1 cellular context compared by ENCODE assay signal in the genomic region with DNA sequence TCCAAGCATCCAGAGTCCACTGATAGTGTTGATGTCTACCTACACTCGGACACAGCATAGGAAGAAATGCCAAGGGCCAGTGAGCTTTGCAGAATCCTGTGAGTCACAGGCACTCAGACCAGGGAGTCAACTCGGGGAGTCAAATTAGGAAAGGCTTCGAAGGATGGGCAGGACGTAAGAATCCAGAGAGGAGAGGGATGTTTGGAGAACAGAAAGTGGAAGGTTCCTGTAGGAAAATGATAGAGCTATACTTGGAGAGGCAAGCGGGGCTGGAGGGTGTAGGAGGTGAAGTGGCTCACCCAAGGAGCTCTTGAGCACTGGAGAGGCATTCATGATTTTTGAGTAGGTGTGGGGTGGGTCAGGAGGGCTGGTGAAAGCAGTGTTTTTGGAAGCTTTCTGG.
TF ChIP-seq lines count a peak whose summit lies in the region.

No MANE protein-coding gene starts in this region.

TF ChIP-seq in HepG2, 621 proteins besides CTCF, POLR2A, EP300 and RAD21:
- TF ChIP-seq KLF9 (CRISPR knock-in tag; IDR thresholded peaks at IDR 0.05; ENCODE audit: low read depth): no peak
- TF ChIP-seq ZNF652 (CRISPR knock-in tag; IDR thresholded peaks at IDR 0.05; ENCODE audit: borderline replicate concordance, low read depth): no peak
- TF ChIP-seq ZNF570 (CRISPR knock-in tag; IDR thresholded peaks at IDR 0.05; ENCODE audit: borderline replicate concordance): no peak
- TF ChIP-seq, protein P1, sequence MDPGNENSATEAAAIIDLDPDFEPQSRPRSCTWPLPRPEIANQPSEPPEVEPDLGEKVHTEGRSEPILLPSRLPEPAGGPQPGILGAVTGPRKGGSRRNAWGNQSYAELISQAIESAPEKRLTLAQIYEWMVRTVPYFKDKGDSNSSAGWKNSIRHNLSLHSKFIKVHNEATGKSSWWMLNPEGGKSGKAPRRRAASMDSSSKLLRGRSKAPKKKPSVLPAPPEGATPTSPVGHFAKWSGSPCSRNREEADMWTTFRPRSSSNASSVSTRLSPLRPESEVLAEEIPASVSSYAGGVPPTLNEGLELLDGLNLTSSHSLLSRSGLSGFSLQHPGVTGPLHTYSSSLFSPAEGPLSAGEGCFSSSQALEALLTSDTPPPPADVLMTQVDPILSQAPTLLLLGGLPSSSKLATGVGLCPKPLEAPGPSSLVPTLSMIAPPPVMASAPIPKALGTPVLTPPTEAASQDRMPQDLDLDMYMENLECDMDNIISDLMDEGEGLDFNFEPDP (CRISPR knock-in tag; conservative IDR thresholded peaks at IDR 0.05): no peak
- no peak for TF ChIP-seq DNMT1 (CRISPR knock-in tag; IDR thresholded peaks at IDR 0.05)
- no peak for TF ChIP-seq ZNF143 (CRISPR knock-in tag; IDR thresholded peaks at IDR 0.05)
- no peak for TF ChIP-seq SNRNP70 (IDR thresholded peaks at IDR 0.05; ENCODE audit: low read depth, low read length)
- TF ChIP-seq ZNF563 (CRISPR knock-in tag; IDR thresholded peaks at IDR 0.05): no peak
- TF ChIP-seq ZBTB20 (CRISPR knock-in tag; IDR thresholded peaks at IDR 0.05; ENCODE audit: borderline replicate concordance, low read depth): no peak
- TF ChIP-seq, protein P2, sequence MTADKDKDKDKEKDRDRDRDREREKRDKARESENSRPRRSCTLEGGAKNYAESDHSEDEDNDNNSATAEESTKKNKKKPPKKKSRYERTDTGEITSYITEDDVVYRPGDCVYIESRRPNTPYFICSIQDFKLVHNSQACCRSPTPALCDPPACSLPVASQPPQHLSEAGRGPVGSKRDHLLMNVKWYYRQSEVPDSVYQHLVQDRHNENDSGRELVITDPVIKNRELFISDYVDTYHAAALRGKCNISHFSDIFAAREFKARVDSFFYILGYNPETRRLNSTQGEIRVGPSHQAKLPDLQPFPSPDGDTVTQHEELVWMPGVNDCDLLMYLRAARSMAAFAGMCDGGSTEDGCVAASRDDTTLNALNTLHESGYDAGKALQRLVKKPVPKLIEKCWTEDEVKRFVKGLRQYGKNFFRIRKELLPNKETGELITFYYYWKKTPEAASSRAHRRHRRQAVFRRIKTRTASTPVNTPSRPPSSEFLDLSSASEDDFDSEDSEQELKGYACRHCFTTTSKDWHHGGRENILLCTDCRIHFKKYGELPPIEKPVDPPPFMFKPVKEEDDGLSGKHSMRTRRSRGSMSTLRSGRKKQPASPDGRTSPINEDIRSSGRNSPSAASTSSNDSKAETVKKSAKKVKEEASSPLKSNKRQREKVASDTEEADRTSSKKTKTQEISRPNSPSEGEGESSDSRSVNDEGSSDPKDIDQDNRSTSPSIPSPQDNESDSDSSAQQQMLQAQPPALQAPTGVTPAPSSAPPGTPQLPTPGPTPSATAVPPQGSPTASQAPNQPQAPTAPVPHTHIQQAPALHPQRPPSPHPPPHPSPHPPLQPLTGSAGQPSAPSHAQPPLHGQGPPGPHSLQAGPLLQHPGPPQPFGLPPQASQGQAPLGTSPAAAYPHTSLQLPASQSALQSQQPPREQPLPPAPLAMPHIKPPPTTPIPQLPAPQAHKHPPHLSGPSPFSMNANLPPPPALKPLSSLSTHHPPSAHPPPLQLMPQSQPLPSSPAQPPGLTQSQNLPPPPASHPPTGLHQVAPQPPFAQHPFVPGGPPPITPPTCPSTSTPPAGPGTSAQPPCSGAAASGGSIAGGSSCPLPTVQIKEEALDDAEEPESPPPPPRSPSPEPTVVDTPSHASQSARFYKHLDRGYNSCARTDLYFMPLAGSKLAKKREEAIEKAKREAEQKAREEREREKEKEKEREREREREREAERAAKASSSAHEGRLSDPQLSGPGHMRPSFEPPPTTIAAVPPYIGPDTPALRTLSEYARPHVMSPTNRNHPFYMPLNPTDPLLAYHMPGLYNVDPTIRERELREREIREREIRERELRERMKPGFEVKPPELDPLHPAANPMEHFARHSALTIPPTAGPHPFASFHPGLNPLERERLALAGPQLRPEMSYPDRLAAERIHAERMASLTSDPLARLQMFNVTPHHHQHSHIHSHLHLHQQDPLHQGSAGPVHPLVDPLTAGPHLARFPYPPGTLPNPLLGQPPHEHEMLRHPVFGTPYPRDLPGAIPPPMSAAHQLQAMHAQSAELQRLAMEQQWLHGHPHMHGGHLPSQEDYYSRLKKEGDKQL (CRISPR knock-in tag; IDR thresholded peaks at IDR 0.05; ENCODE audit: low read depth): no peak
- TF ChIP-seq FOXK1 (CRISPR knock-in tag; IDR thresholded peaks at IDR 0.05; ENCODE audit: borderline replicate concordance, low read depth): no peak
- TF ChIP-seq, protein P3, sequence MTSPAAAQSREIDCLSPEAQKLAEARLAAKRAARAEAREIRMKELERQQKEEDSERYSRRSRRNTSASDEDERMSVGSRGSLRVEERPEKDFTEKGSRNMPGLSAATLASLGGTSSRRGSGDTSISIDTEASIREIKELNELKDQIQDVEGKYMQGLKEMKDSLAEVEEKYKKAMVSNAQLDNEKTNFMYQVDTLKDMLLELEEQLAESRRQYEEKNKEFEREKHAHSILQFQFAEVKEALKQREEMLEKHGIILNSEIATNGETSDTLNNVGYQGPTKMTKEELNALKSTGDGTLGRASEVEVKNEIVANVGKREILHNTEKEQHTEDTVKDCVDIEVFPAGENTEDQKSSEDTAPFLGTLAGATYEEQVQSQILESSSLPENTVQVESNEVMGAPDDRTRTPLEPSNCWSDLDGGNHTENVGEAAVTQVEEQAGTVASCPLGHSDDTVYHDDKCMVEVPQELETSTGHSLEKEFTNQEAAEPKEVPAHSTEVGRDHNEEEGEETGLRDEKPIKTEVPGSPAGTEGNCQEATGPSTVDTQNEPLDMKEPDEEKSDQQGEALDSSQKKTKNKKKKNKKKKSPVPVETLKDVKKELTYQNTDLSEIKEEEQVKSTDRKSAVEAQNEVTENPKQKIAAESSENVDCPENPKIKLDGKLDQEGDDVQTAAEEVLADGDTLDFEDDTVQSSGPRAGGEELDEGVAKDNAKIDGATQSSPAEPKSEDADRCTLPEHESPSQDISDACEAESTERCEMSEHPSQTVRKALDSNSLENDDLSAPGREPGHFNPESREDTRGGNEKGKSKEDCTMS (CRISPR knock-in tag; conservative IDR thresholded peaks at IDR 0.05): no peak
- TF ChIP-seq CBX2 (IDR thresholded peaks at IDR 0.05; ENCODE audit: low read depth, low read length): no peak
- no peak for TF ChIP-seq CBX2 (CRISPR knock-in tag; IDR thresholded peaks at IDR 0.05; ENCODE audit: low read depth)
- TF ChIP-seq ZMAT3 (CRISPR knock-in tag; conservative IDR thresholded peaks at IDR 0.05): no peak
- no peak for TF ChIP-seq KDM5A (IDR thresholded peaks at IDR 0.05; ENCODE audit: borderline replicate concordance, low read length)
- TF ChIP-seq, protein P4, sequence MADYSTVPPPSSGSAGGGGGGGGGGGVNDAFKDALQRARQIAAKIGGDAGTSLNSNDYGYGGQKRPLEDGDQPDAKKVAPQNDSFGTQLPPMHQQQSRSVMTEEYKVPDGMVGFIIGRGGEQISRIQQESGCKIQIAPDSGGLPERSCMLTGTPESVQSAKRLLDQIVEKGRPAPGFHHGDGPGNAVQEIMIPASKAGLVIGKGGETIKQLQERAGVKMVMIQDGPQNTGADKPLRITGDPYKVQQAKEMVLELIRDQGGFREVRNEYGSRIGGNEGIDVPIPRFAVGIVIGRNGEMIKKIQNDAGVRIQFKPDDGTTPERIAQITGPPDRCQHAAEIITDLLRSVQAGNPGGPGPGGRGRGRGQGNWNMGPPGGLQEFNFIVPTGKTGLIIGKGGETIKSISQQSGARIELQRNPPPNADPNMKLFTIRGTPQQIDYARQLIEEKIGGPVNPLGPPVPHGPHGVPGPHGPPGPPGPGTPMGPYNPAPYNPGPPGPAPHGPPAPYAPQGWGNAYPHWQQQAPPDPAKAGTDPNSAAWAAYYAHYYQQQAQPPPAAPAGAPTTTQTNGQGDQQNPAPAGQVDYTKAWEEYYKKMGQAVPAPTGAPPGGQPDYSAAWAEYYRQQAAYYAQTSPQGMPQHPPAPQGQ (CRISPR knock-in tag; IDR thresholded peaks at IDR 0.05; ENCODE audit: borderline replicate concordance): no peak
